In the genomic region with DNA sequence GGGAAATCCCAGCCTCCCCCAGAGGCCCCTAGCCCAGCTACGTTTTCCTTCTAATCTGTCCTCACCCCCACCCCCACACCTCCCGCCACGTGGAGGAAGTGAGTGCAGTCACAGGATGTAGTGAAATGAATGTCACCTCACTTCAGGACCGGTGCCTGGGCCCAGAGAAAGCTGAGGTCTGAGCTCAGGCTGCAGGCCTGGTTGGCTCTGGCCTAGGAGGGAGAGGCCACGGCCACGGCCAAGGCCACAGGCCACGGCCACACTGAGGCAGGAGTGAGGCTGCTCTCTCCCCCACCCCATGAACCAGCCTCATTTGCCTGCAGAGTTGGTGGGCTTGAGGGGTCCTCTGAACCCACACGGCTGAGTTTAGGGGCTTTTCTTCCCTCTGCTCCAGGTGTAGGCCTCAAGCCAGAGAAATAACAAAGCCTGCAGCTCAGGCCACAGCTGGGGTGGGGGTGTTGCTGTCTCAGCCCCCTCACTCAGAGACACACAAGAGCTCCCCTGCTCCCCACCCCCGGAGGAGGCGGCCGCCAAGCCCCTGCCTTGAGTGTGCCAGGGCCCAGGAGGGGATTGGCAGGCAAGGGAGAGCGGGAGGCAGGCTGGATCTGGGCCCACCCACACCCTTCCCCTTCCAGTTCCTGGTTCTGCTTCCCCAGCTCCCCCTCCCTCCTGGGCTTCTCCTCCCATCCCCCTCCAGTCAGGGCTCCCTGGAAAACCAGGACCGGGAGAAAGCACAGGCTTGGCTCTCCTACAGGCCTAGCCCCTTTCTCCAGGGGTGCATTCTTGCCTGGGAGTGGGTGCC, we compare ENCODE assay signal across 8 cellular contexts. TPM values are rescaled to one million over a fixed set of nuclear protein-coding genes. Genes with fewer than 3 reads are reported as not detected.
DNase-seq lines count a peak whose midpoint lies in the region; ATAC-seq and TF ChIP-seq lines count a peak whose summit lies in the region.

No MANE protein-coding gene starts in this region.

- peaks cover 16% of the 10 kb centered on the region for H3K36me3 Mint-ChIP-seq in T-helper 2 cell treated with Interferon-gamma antibody and Interleukin-4, amounts not matched to agents 5 μg/mL and 100 μg/mL, for 36 hours (ENCODE audit: low read depth)

- peak; percentile 74 for ATAC-seq in HG03571 (IDR thresholded peaks at IDR 0.05; ENCODE audit: unreplicated experiment)

- no peak for TF ChIP-seq POLR2A in erythroblast (IDR thresholded peaks at IDR 0.05; ENCODE audit: low read length)

- DNase-seq in NK-92 treated with Interleukin-12 subunit alpha and Interleukin-12 subunit beta, amount 100 ng/mL, for 24 hours (lab: John Stamatoyannopoulos, UW) = peak; percentile 24
- DNase-seq in NK-92 (lab: John Stamatoyannopoulos, UW; ENCODE audit: unreplicated experiment) (no peak), astrocyte of the hippocampus (ENCODE audit: low read depth, low spot score) (peak; percentile 78), lung microvascular endothelial cell (ENCODE audit: low read depth in 2 of 2) (peak; percentile 35 to 73), erythroblast (lab: John Stamatoyannopoulos, UW) (no peak)
- peak; percentile 92 for DNase-seq in T-helper 2 cell treated with Interferon-gamma antibody and Interleukin-4, amounts not matched to agents 5 μg/mL and 100 μg/mL, for 36 hours (ENCODE audit: low spot score)
- DNase-seq in stimulated activated CD8-positive, alpha-beta memory T cell treated with anti-CD3 and anti-CD28 coated beads, Interleukin-15, amount 100 ng/mL, for 48 hours (ENCODE audit: low read depth in 2 of 2) = peak; percentile 89 to 91

- H3K4me1 Mint-ChIP-seq in T-helper 2 cell treated with Interferon-gamma antibody and Interleukin-4, amounts not matched to agents 5 μg/mL and 100 μg/mL, for 36 hours (ENCODE audit: low read depth) = peaks cover 41% of the 10 kb centered on the region

- H3K27ac Mint-ChIP-seq in T-helper 2 cell treated with Interferon-gamma antibody and Interleukin-4, amounts not matched to agents 5 μg/mL and 100 μg/mL, for 36 hours = peak overlapping the region; percentile 96

- no peaks in the 10 kb centered on the region for H3K27me3 Mint-ChIP-seq in T-helper 2 cell treated with Interferon-gamma antibody and Interleukin-4, amounts not matched to agents 5 μg/mL and 100 μg/mL, for 36 hours (ENCODE audit: low read depth)

- peak overlapping the region; percentile 87 for H3K4me3 Mint-ChIP-seq in T-helper 2 cell treated with Interferon-gamma antibody and Interleukin-4, amounts not matched to agents 5 μg/mL and 100 μg/mL, for 36 hours

- H3K9me3 Mint-ChIP-seq in T-helper 2 cell treated with Interferon-gamma antibody and Interleukin-4, amounts not matched to agents 5 μg/mL and 100 μg/mL, for 36 hours = no peaks in the 10 kb centered on the region

RNA-seq across cellular contexts. Expression of gene DNMT3A, which starts 27.0 kb away (rescaled TPM):
- total RNA-seq in lung microvascular endothelial cell = 31.6 and 43.8 TPM in 2 replicates

Comparison
In these comparisons a context has a peak if more than half of its experiments do, and no peak if none do; other contexts are left out.
1. DNase-seq: peak in NK-92 treated with Interleukin-12 subunit alpha and Interleukin-12 subunit beta, amount 100 ng/mL, for 24 hours (single experiment), T-helper 2 cell treated with Interferon-gamma antibody and Interleukin-4, amounts not matched to agents 5 μg/mL and 100 μg/mL, for 36 hours (single experiment), astrocyte of the hippocampus (single experiment), lung microvascular endothelial cell (2 of 2) and stimulated activated CD8-positive, alpha-beta memory T cell treated with anti-CD3 and anti-CD28 coated beads, Interleukin-15, amount 100 ng/mL, for 48 hours (2 of 2); none in NK-92 (single experiment) and erythroblast (0 of 2).